Comparison of ENCODE assay signal across 1 cellular context in genomic region chr2:190301032-190301431, GRCh38.
TF ChIP-seq lines count a peak whose summit lies in the region.

No MANE protein-coding gene starts in this region.

TF ChIP-seq in GM23338, 12 proteins besides CTCF, POLR2A, EP300 and RAD21 (continued from another document):
- TF ChIP-seq, protein P1, sequence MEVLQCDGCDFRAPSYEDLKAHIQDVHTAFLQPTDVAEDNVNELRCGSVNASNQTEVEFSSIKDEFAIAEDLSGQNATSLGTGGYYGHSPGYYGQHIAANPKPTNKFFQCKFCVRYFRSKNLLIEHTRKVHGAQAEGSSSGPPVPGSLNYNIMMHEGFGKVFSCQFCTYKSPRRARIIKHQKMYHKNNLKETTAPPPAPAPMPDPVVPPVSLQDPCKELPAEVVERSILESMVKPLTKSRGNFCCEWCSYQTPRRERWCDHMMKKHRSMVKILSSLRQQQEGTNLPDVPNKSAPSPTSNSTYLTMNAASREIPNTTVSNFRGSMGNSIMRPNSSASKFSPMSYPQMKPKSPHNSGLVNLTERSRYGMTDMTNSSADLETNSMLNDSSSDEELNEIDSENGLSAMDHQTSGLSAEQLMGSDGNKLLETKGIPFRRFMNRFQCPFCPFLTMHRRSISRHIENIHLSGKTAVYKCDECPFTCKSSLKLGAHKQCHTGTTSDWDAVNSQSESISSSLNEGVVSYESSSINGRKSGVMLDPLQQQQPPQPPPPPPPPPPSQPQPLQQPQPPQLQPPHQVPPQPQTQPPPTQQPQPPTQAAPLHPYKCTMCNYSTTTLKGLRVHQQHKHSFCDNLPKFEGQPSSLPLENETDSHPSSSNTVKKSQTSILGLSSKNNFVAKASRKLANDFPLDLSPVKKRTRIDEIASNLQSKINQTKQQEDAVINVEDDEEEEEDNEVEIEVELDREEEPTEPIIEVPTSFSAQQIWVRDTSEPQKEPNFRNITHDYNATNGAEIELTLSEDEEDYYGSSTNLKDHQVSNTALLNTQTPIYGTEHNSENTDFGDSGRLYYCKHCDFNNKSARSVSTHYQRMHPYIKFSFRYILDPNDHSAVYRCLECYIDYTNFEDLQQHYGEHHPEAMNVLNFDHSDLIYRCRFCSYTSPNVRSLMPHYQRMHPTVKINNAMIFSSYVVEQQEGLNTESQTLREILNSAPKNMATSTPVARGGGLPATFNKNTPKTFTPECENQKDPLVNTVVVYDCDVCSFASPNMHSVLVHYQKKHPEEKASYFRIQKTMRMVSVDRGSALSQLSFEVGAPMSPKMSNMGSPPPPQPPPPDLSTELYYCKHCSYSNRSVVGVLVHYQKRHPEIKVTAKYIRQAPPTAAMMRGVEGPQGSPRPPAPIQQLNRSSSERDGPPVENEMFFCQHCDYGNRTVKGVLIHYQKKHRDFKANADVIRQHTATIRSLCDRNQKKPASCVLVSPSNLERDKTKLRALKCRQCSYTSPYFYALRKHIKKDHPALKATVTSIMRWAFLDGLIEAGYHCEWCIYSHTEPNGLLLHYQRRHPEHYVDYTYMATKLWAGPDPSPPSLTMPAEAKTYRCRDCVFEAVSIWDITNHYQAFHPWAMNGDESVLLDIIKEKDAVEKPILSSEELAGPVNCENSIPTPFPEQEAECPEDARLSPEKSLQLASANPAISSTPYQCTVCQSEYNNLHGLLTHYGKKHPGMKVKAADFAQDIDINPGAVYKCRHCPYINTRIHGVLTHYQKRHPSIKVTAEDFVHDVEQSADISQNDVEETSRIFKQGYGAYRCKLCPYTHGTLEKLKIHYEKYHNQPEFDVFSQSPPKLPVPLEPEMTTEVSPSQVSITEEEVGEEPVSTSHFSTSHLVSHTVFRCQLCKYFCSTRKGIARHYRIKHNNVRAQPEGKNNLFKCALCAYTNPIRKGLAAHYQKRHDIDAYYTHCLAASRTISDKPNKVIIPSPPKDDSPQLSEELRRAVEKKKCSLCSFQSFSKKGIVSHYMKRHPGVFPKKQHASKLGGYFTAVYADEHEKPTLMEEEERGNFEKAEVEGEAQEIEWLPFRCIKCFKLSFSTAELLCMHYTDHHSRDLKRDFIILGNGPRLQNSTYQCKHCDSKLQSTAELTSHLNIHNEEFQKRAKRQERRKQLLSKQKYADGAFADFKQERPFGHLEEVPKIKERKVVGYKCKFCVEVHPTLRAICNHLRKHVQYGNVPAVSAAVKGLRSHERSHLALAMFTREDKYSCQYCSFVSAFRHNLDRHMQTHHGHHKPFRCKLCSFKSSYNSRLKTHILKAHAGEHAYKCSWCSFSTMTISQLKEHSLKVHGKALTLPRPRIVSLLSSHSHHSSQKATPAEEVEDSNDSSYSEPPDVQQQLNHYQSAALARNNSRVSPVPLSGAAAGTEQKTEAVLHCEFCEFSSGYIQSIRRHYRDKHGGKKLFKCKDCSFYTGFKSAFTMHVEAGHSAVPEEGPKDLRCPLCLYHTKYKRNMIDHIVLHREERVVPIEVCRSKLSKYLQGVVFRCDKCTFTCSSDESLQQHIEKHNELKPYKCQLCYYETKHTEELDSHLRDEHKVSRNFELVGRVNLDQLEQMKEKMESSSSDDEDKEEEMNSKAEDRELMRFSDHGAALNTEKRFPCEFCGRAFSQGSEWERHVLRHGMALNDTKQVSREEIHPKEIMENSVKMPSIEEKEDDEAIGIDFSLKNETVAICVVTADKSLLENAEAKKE (CRISPR knock-in tag; IDR thresholded peaks at IDR 0.05), result no peak
- TF ChIP-seq NANOG (IDR thresholded peaks at IDR 0.05; ENCODE audit: borderline replicate concordance) (no peak), EZH2 (IDR thresholded peaks at IDR 0.05; ENCODE audit: low read depth, unreplicated experiment) (no peak), CREB1 (CRISPR knock-in tag; IDR thresholded peaks at IDR 0.05; ENCODE audit: low read depth) (no peak), ZNF331 (CRISPR knock-in tag; IDR thresholded peaks at IDR 0.05; ENCODE audit: low read depth) (no peak), STAT1 (IDR thresholded peaks at IDR 0.05; ENCODE audit: unreplicated experiment) (no peak), ETS1 (IDR thresholded peaks at IDR 0.05) (no peak)
